In the genomic region with DNA sequence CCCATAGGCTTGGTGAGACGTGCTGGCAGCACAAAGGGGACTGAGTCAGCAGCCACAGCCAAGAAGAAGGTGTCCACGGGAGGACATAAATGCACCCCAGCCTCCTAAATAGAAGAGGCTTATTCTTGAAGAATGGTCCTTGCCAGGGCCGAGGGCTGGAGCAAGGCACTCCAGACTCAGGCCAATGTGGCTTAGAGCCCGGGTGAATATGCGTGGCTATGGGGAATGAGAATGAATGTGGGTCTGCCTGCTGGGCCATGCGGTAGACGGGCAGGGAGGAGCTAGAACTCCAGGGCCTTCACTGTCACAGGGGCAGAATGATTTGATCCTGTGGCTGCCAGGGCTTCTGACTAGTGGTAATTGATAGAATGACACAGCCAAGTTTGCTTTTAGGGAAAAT, we compare ENCODE assay signal across 16 cellular contexts. TPM values are rescaled to one million over a fixed set of nuclear protein-coding genes. Genes with fewer than 3 reads are reported as not detected.
DNase-seq lines count a peak whose midpoint lies in the region; ATAC-seq lines count a peak whose summit lies in the region.
"Had no signal": no experiment of that assay in that cellular context is flagged by ENCODE, and none has a peak within 500 bp of the region (broad histone marks: within the 10 kb centered on the region; RNA-seq: fewer than 3 reads in every experiment).

No MANE protein-coding gene starts in this region.

- intact Hi-C loops in activated CD4-positive, alpha-beta T cell treated with anti-CD3 and anti-CD28 coated beads, Interleukin-2, amount 10 ng/mL, durations not matched to agents 24 days and 14 days (cut with micrococcal nuclease), result loop anchor here (1.0 kb wide), 2 partner anchors 153 to 314 kb away; no protein-coding TSS in a partner anchor

- H3K27ac ChIP-seq in substantia nigra (ENCODE audit: low read depth, low read length, poor library complexity, severe bottlenecking), result no peak overlapping the region
- H3K27ac ChIP-seq: right atrium auricular region, transverse colon had no signal

- DNase-seq in activated CD4-positive, alpha-beta T cell treated with anti-CD3 and anti-CD28 coated beads, Interleukin-2, amount 10 ng/mL, durations not matched to agents 24 days and 14 days, result no peak
- no peak for DNase-seq in activated CD4-positive, alpha-beta T cell treated with anti-CD3 and anti-CD28 coated beads, Interleukin-2, amount 50 U/mL, for 48 hours
- DNase-seq in medulla oblongata (ENCODE audit: extremely low spot score) (peak; percentile 80), substantia nigra (lab: John Stamatoyannopoulos, UW) (peak in 28 of 49 donors; percentile 15 to 70 (median 40)), SHP77 (lab: John Stamatoyannopoulos, UW) (no peak), DMS 273 (lab: John Stamatoyannopoulos, UW; ENCODE audit: unreplicated experiment) (no peak)
- DNase-seq in NK-92 treated with Interleukin-12 subunit alpha and Interleukin-12 subunit beta, amount 100 ng/mL, for 24 hours (lab: John Stamatoyannopoulos, UW), result no peak
- DNase-seq: GF-D8, NCI-H524 treated with DMSO at 0.1 percent for 48 hours, SHP77 treated with DMSO at 0.1 percent for 48 hours had no signal

- no peaks in the 10 kb centered on the region for H3K27me3 Mint-ChIP-seq in activated CD4-positive, alpha-beta T cell treated with anti-CD3 and anti-CD28 coated beads, Interleukin-2, amount 10 ng/mL, durations not matched to agents 24 days and 14 days
- no peaks in the 10 kb centered on the region for H3K27me3 Mint-ChIP-seq in activated T-helper 17 cell treated with anti-CD3 and anti-CD28 coated beads, Interleukin-2, amount 50 U/mL, for 72 hours
- H3K27me3 Mint-ChIP-seq: activated B cell treated with CpG ODN at 0.5 μM for 24 hours; activated CD8-positive, alpha-beta T cell treated with anti-CD3 and anti-CD28 coated beads for 36 hours; stimulated activated naive B cell treated with anti-CD40 and anti-IgM and Interleukin-4, amounts not matched to agents 10 μg/mL and 1 μg/mL and 100 μg/mL, for 72 hours had no signal

- peaks cover 60% of the 10 kb centered on the region for H3K36me3 Mint-ChIP-seq in activated CD4-positive, alpha-beta T cell treated with anti-CD3 and anti-CD28 coated beads, Interleukin-2, amount 10 ng/mL, durations not matched to agents 24 days and 14 days (ENCODE audit: low read depth)
- peaks cover 95% of the 10 kb centered on the region for H3K36me3 Mint-ChIP-seq in activated T-helper 17 cell treated with anti-CD3 and anti-CD28 coated beads, Interleukin-2, amount 50 U/mL, for 72 hours (ENCODE audit: low read depth)

- no peak for ATAC-seq in activated T-helper 17 cell treated with anti-CD3 and anti-CD28 coated beads, Interleukin-2, amount 50 U/mL, for 72 hours (replicated peaks)

- H3K9me3 Mint-ChIP-seq in activated CD4-positive, alpha-beta T cell treated with anti-CD3 and anti-CD28 coated beads, Interleukin-2, amount 10 ng/mL, durations not matched to agents 24 days and 14 days, result no peaks in the 10 kb centered on the region
- H3K9me3 Mint-ChIP-seq in activated T-helper 17 cell treated with anti-CD3 and anti-CD28 coated beads, Interleukin-2, amount 50 U/mL, for 72 hours, result no peaks in the 10 kb centered on the region
- H3K9me3 Mint-ChIP-seq: activated B cell treated with CpG ODN at 0.5 μM for 24 hours; activated CD8-positive, alpha-beta T cell treated with anti-CD3 and anti-CD28 coated beads for 36 hours; stimulated activated naive B cell treated with anti-CD40 and anti-IgM and Interleukin-4, amounts not matched to agents 10 μg/mL and 1 μg/mL and 100 μg/mL, for 72 hours had no signal

- H3K27ac Mint-ChIP-seq in activated CD4-positive, alpha-beta T cell treated with anti-CD3 and anti-CD28 coated beads, Interleukin-2, amount 10 ng/mL, durations not matched to agents 24 days and 14 days, result peak overlapping the region; percentile 40
- H3K27ac Mint-ChIP-seq in activated T-helper 17 cell treated with anti-CD3 and anti-CD28 coated beads, Interleukin-2, amount 50 U/mL, for 72 hours, result peak overlapping the region; percentile 76
- H3K27ac Mint-ChIP-seq: activated B cell treated with CpG ODN at 0.5 μM for 24 hours; activated CD8-positive, alpha-beta T cell treated with anti-CD3 and anti-CD28 coated beads for 36 hours had no signal

- no peak overlapping the region for H3K4me3 Mint-ChIP-seq in activated CD4-positive, alpha-beta T cell treated with anti-CD3 and anti-CD28 coated beads, Interleukin-2, amount 10 ng/mL, durations not matched to agents 24 days and 14 days
- H3K4me3 Mint-ChIP-seq in activated T-helper 17 cell treated with anti-CD3 and anti-CD28 coated beads, Interleukin-2, amount 50 U/mL, for 72 hours, result no peak overlapping the region
- H3K4me3 Mint-ChIP-seq: activated B cell treated with CpG ODN at 0.5 μM for 24 hours; activated CD8-positive, alpha-beta T cell treated with anti-CD3 and anti-CD28 coated beads for 36 hours; stimulated activated naive B cell treated with anti-CD40 and anti-IgM and Interleukin-4, amounts not matched to agents 10 μg/mL and 1 μg/mL and 100 μg/mL, for 72 hours had no signal

- peaks cover 5% of the 10 kb centered on the region for H3K4me1 Mint-ChIP-seq in activated CD4-positive, alpha-beta T cell treated with anti-CD3 and anti-CD28 coated beads, Interleukin-2, amount 10 ng/mL, durations not matched to agents 24 days and 14 days
- peaks cover 4% of the 10 kb centered on the region for H3K4me1 Mint-ChIP-seq in activated T-helper 17 cell treated with anti-CD3 and anti-CD28 coated beads, Interleukin-2, amount 50 U/mL, for 72 hours

RNA-seq across cellular contexts. Expression of gene DHX30, which starts 34.0 kb away (rescaled TPM):
- total RNA-seq in activated CD4-positive, alpha-beta T cell treated with anti-CD3 and anti-CD28 coated beads, Interleukin-2, amount 10 ng/mL, durations not matched to agents 24 days and 14 days, result 143 and 149 TPM in 2 replicates
- 10 to 100 TPM; 48.8 to 93.8 TPM for total RNA-seq in activated T-helper 17 cell treated with anti-CD3 and anti-CD28 coated beads, Interleukin-2, amount 50 U/mL, for 72 hours

RNA-seq across cellular contexts. Expression of gene SMARCC1, which starts 55.3 kb away (rescaled TPM):
- 148 and 156 TPM in 2 replicates for total RNA-seq in activated CD4-positive, alpha-beta T cell treated with anti-CD3 and anti-CD28 coated beads, Interleukin-2, amount 10 ng/mL, durations not matched to agents 24 days and 14 days
- total RNA-seq in activated T-helper 17 cell treated with anti-CD3 and anti-CD28 coated beads, Interleukin-2, amount 50 U/mL, for 72 hours, result 100 to 1,000 TPM; 114 to 134 TPM

Comparison
In these comparisons a context has a peak if more than half of its experiments do, and no peak if none do; other contexts are left out.
1. DNase-seq: peak in medulla oblongata (single experiment) and substantia nigra (28 of 49); none in activated CD4-positive, alpha-beta T cell treated with anti-CD3 and anti-CD28 coated beads, Interleukin-2, amount 10 ng/mL, durations not matched to agents 24 days and 14 days (single experiment), activated CD4-positive, alpha-beta T cell treated with anti-CD3 and anti-CD28 coated beads, Interleukin-2, amount 50 U/mL, for 48 hours (0 of 2), NK-92 treated with Interleukin-12 subunit alpha and Interleukin-12 subunit beta, amount 100 ng/mL, for 24 hours (single experiment), SHP77 (0 of 2) and DMS 273 (single experiment).